In genomic region chr1:44807364-44808062, GRCh38 we compare ENCODE assay signal across 8 cellular contexts. TPM values are rescaled to one million over a fixed set of nuclear protein-coding genes. Genes with fewer than 3 reads are reported as not detected.
A peak's percentile ranks its signal among the peaks of the same experiment; 100 is the strongest.
DNase-seq lines count a peak whose midpoint lies in the region; ATAC-seq and TF ChIP-seq lines count a peak whose summit lies in the region.

No MANE protein-coding gene starts in this region.

- DNase-seq in RWPE1 (ENCODE audit: low spot score) (peak; percentile 96), fibroblast of pulmonary artery (ENCODE audit: low read depth) (peak; percentile 100), natural killer cell (peak; percentile 54)
- peak; percentile 89 for DNase-seq in activated effector memory CD4-positive, alpha-beta T cell treated with Interleukin-2 at 50 U/mL for 16 hours
- DNase-seq in stimulated activated naive CD4-positive, alpha-beta T cell treated with Interleukin-2 at 50 U/mL for 16 hours (lab: John Stamatoyannopoulos, UW), result peak; percentile 85

- no peaks in the 10 kb centered on the region for H3K9me3 Mint-ChIP-seq in natural killer cell

- intact Hi-C loops in natural killer cell (cut with micrococcal nuclease), result no loop called here

- H3K27ac Mint-ChIP-seq in natural killer cell, result peak overlapping the region; percentile 88 to 95

- peak overlapping the region; percentile 99 for H3K27ac ChIP-seq in RWPE1

- ATAC-seq in GM18502 (IDR thresholded peaks at IDR 0.05; ENCODE audit: poor library complexity, unreplicated experiment) (peak; percentile 42), HG03280 (IDR thresholded peaks at IDR 0.05; ENCODE audit: unreplicated experiment) (peak; percentile 42), natural killer cell (peak; percentile 29 to 70 (median 46)), HG03095 (IDR thresholded peaks at IDR 0.05; ENCODE audit: unreplicated experiment) (no peak)

- peak overlapping the region; percentile 4 for H3K4me3 Mint-ChIP-seq in natural killer cell

- H3K4me1 Mint-ChIP-seq in natural killer cell, result peaks cover 22 to 35% of the 10 kb centered on the region in 2 donors

- H3K27me3 Mint-ChIP-seq in natural killer cell (ENCODE audit: low read depth in 2 of 2), result no peaks in the 10 kb centered on the region

- POLR2A ChIA-PET in RWPE1 (lab: Yijun Ruan, JAX; ENCODE audit: low non-redundant PET), result interaction anchor here (0.6 kb wide), 1 partner anchor 12 kb away, joined by 3 read pairs; no protein-coding TSS in a partner anchor

- H3K4me3 ChIP-seq in fibroblast of pulmonary artery (replicated peaks; ENCODE audit: low read depth, low read length), result peak overlapping the region; percentile 67

- no peak for TF ChIP-seq CTCF in RWPE1 (conservative IDR thresholded peaks at IDR 0.05; ENCODE audit: low read depth)
- TF ChIP-seq CTCF in fibroblast of pulmonary artery (IDR thresholded peaks at IDR 0.05; ENCODE audit: low read length, missing control alignments), result no peak
- no peak for TF ChIP-seq CTCF in natural killer cell (IDR thresholded peaks at IDR 0.05)

- H3K36me3 Mint-ChIP-seq in natural killer cell, result no peaks in the 10 kb centered on the region

- CTCF ChIA-PET in RWPE1 (lab: Yijun Ruan, JAX), result interaction anchor here (0.5 to 0.7 kb wide), 3 partner anchors 52 to 683 kb away, joined by 3 to 4 read pairs (median 3); no protein-coding TSS in a partner anchor

RNA-seq across cellular contexts. Expression of gene DYNLT4, which starts 0.4 kb away (rescaled TPM):
- 1 to 10 TPM in 1 of 3 donors, under 1 TPM in 1, not detected in 1; 0.96 to 1.2 TPM for total RNA-seq in natural killer cell

RNA-seq across cellular contexts. Expression of gene BTBD19, which starts 0.8 kb away (rescaled TPM):
- 1 to 10 TPM; 4.4 to 5.7 (median 4.9) TPM for total RNA-seq in natural killer cell

RNA-seq across cellular contexts. Expression of gene PLK3, which starts 7.3 kb away (rescaled TPM):
- total RNA-seq in natural killer cell, result 10 to 100 TPM; 39.5 to 89.2 (median 78.1) TPM

RNA-seq across cellular contexts. Expression of gene BEST4, which starts 19.5 kb away (rescaled TPM):
- under 1 TPM; 0.18 to 0.33 (median 0.28) TPM for total RNA-seq in natural killer cell

RNA-seq across cellular contexts. Expression of gene RPS8, which starts 32.2 kb away (rescaled TPM):
- total RNA-seq in natural killer cell, result 1,000 to 10,000 TPM in 2 of 3 donors, 100 to 1,000 TPM in 1; 848 to 1,092 (median 1,009) TPM
